In the genomic region with DNA sequence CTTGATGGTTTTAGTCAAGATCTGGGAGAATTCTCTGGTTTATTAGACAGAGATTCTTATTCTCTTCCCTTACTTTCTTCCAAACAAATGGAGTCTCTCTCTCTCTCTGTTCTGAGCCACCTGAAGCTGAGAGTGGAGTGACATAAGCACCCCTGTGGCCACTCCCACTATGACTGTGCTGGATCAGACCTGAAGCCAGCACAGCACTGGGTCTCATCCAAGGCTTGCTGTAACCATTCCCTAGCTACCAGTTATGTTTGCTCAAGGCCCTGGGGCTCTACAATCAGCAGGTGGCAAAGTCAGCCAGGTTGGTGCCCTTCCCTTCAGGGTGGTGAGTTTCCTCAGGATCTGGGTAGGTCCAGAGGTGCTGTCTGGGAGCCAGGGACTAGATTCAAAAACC, we compare ENCODE assay signal across 15 cellular contexts.
DNase-seq lines count a peak whose midpoint lies in the region; ATAC-seq and TF ChIP-seq lines count a peak whose summit lies in the region.
"Had no signal": no experiment of that assay in that cellular context is flagged by ENCODE, and none has a peak within 500 bp of the region (broad histone marks: within the 10 kb centered on the region; RNA-seq: fewer than 3 reads in every experiment).

No MANE protein-coding gene starts in this region.

- H3K27me3 Mint-ChIP-seq in GM23338 (ENCODE audit: insufficient read depth, low read depth, poor library complexity): peaks cover 2% of the 10 kb centered on the region
- H3K27me3 Mint-ChIP-seq in activated T-helper 17 cell treated with anti-CD3 and anti-CD28 coated beads, Interleukin-2, amount 50 U/mL, for 72 hours: no peaks in the 10 kb centered on the region

- H4K20me1 ChIP-seq in GM23338 (replicated peaks; ENCODE audit: insufficient read depth): 0 out of 2 replicates have a peak, but pooled peaks cover 4% of the 10 kb centered on the region
- H4K20me1 ChIP-seq: BLaER1 treated with 17β-estradiol and CSF1 and Interleukin-3, amounts not matched to agents 10 nM and 100 nM had no signal

- H3K4me1 ChIP-seq in GM23338 (ENCODE audit: insufficient read depth) (no peaks in the 10 kb centered on the region), lower lobe of right lung (no peaks in the 10 kb centered on the region)
- H3K4me1 ChIP-seq: A549; BLaER1 treated with 17β-estradiol and CSF1 and Interleukin-3, amounts not matched to agents 10 nM and 100 nM had no signal

- no peaks in the 10 kb centered on the region for H3K36me3 Mint-ChIP-seq in GM23338 (ENCODE audit: low read depth)
- H3K36me3 Mint-ChIP-seq in activated T-helper 17 cell treated with anti-CD3 and anti-CD28 coated beads, Interleukin-2, amount 50 U/mL, for 72 hours (ENCODE audit: low read depth): no peaks in the 10 kb centered on the region

- peaks cover 6% of the 10 kb centered on the region; the same call in 1 of the 2 replicates for H3K9me2 ChIP-seq in GM23338 (ENCODE audit: insufficient read depth)

- ATAC-seq in GM23338: peak; percentile 41; the same call in 2 of the 3 replicates
- ATAC-seq in lower lobe of right lung: peak; percentile 41 to 64
- no peak for ATAC-seq in HG03175 (IDR thresholded peaks at IDR 0.05; ENCODE audit: unreplicated experiment)
- ATAC-seq in activated T-helper 17 cell treated with anti-CD3 and anti-CD28 coated beads, Interleukin-2, amount 50 U/mL, for 72 hours (replicated peaks): no peak
- ATAC-seq: A549 had no signal

- no peak for TF ChIP-seq POLR2A in lower leg skin (IDR thresholded peaks at IDR 0.05)

- DNase-seq in GM23338 (ENCODE audit: low spot score) (no peak), NCI-H2029 treated with DMSO at 0.1 percent for 48 hours (lab: John Stamatoyannopoulos, UW) (peak; percentile 7), epithelial cell of esophagus (ENCODE audit: low read depth) (peak; percentile 46), lower lobe of right lung (peak; percentile 49), OCI-M1 (lab: John Stamatoyannopoulos, UW) (no peak), lower leg skin (ENCODE audit: low spot score in 2 of 2) (no peak)
- DNase-seq: NCI-H1105, NCI-H1694, NCI-H345, NCI-H69 had no signal

- intact Hi-C loops in lower lobe of right lung (cut with DNase I) (no loop called here), lower leg skin (cut with DNase I; ENCODE audit: low total_unique reads) (no loop called here)

- H3K27me3 ChIP-seq in GM23338 (ENCODE audit: insufficient read depth): no peaks in the 10 kb centered on the region
- no peaks in the 10 kb centered on the region for H3K27me3 ChIP-seq in lower lobe of right lung (ENCODE audit: low read depth)
- H3K27me3 ChIP-seq: BLaER1 treated with 17β-estradiol and CSF1 and Interleukin-3, amounts not matched to agents 10 nM and 100 nM had no signal

- TF ChIP-seq CTCF in GM23338 (conservative IDR thresholded peaks at IDR 0.05; ENCODE audit: low read depth in 2 of 2) (no peak), epithelial cell of esophagus (IDR thresholded peaks at IDR 0.05; ENCODE audit: insufficient read depth, low read depth, low read length, missing control alignments) (no peak), lower lobe of right lung (IDR thresholded peaks at IDR 0.05) (no peak), lower leg skin (IDR thresholded peaks at IDR 0.05) (no peak)

- H3F3A ChIP-seq in GM23338 (replicated peaks; ENCODE audit: low read depth): no peaks in the 10 kb centered on the region

- no peak overlapping the region for H3K4me3 Mint-ChIP-seq in GM23338
- no peak overlapping the region for H3K4me3 Mint-ChIP-seq in activated T-helper 17 cell treated with anti-CD3 and anti-CD28 coated beads, Interleukin-2, amount 50 U/mL, for 72 hours

- H3K4me1 Mint-ChIP-seq in GM23338: peaks cover 15% of the 10 kb centered on the region; the same call in 2 of the 3 replicates
- H3K4me1 Mint-ChIP-seq in activated T-helper 17 cell treated with anti-CD3 and anti-CD28 coated beads, Interleukin-2, amount 50 U/mL, for 72 hours: no peaks in the 10 kb centered on the region

- H3K4me3 ChIP-seq in GM23338: no peak overlapping the region
- no peak overlapping the region for H3K4me3 ChIP-seq in epithelial cell of esophagus (ENCODE audit: low read length)
- H3K4me3 ChIP-seq in lower lobe of right lung: no peak overlapping the region
- H3K4me3 ChIP-seq in lower leg skin (ENCODE audit: low read depth, poor library complexity, severe bottlenecking): no peak overlapping the region
- H3K4me3 ChIP-seq: A549; BLaER1 treated with 17β-estradiol and CSF1 and Interleukin-3, amounts not matched to agents 10 nM and 100 nM had no signal

- no peak overlapping the region for H2AFZ ChIP-seq in GM23338

- no peak overlapping the region for H3K4me2 ChIP-seq in GM23338
- H3K4me2 ChIP-seq: A549; BLaER1 treated with 17β-estradiol and CSF1 and Interleukin-3, amounts not matched to agents 10 nM and 100 nM; KMS-11 had no signal

- H3K36me3 ChIP-seq in GM23338 (ENCODE audit: insufficient read depth): no peaks in the 10 kb centered on the region
- no peaks in the 10 kb centered on the region for H3K36me3 ChIP-seq in lower lobe of right lung
- H3K36me3 ChIP-seq: BLaER1 treated with 17β-estradiol and CSF1 and Interleukin-3, amounts not matched to agents 10 nM and 100 nM had no signal

- peak overlapping the region; percentile 64 for H3K27ac Mint-ChIP-seq in GM23338
- H3K27ac Mint-ChIP-seq in activated T-helper 17 cell treated with anti-CD3 and anti-CD28 coated beads, Interleukin-2, amount 50 U/mL, for 72 hours: no peak overlapping the region

- H3K79me2 ChIP-seq in GM23338 (replicated peaks; ENCODE audit: insufficient read depth): no peaks in the 10 kb centered on the region

- H3K27ac ChIP-seq in GM23338 (ENCODE audit: low read depth): no peak overlapping the region
- H3K27ac ChIP-seq in lower lobe of right lung: no peak overlapping the region
- H3K27ac ChIP-seq: A549; BLaER1 treated with 17β-estradiol and CSF1 and Interleukin-3, amounts not matched to agents 10 nM and 100 nM; KMS-11 had no signal

- H3K9me3 Mint-ChIP-seq in GM23338: no peaks in the 10 kb centered on the region
- no peaks in the 10 kb centered on the region for H3K9me3 Mint-ChIP-seq in activated T-helper 17 cell treated with anti-CD3 and anti-CD28 coated beads, Interleukin-2, amount 50 U/mL, for 72 hours

- no peaks in the 10 kb centered on the region for H3K9me3 ChIP-seq in lower lobe of right lung
- H3K9me3 ChIP-seq: A549 had no signal

TF ChIP-seq in GM23338, 12 proteins besides CTCF, POLR2A, EP300 and RAD21 (continues in another document):
- TF ChIP-seq, protein P1, sequence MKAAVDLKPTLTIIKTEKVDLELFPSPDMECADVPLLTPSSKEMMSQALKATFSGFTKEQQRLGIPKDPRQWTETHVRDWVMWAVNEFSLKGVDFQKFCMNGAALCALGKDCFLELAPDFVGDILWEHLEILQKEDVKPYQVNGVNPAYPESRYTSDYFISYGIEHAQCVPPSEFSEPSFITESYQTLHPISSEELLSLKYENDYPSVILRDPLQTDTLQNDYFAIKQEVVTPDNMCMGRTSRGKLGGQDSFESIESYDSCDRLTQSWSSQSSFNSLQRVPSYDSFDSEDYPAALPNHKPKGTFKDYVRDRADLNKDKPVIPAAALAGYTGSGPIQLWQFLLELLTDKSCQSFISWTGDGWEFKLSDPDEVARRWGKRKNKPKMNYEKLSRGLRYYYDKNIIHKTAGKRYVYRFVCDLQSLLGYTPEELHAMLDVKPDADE (IDR thresholded peaks at IDR 0.05): no peak
- TF ChIP-seq ZNF331 (CRISPR knock-in tag; IDR thresholded peaks at IDR 0.05; ENCODE audit: low read depth) (no peak), STAT1 (IDR thresholded peaks at IDR 0.05; ENCODE audit: unreplicated experiment) (no peak), EZH2phosphoT487 (IDR thresholded peaks at IDR 0.05; ENCODE audit: unreplicated experiment) (no peak), ZNF114 (CRISPR knock-in tag; IDR thresholded peaks at IDR 0.05) (no peak), EZH2 (IDR thresholded peaks at IDR 0.05; ENCODE audit: low read depth, unreplicated experiment) (no peak), NANOG (IDR thresholded peaks at IDR 0.05; ENCODE audit: borderline replicate concordance) (no peak), CREB1 (CRISPR knock-in tag; IDR thresholded peaks at IDR 0.05; ENCODE audit: low read depth) (no peak), POLR2AphosphoS5 (IDR thresholded peaks at IDR 0.05; ENCODE audit: low read depth) (no peak)

Comparison
In these comparisons a context has a peak if more than half of its experiments do, and no peak if none do; other contexts are left out.
1. ATAC-seq: peak in GM23338 (single experiment) and lower lobe of right lung (2 of 2); none in HG03175 (single experiment) and activated T-helper 17 cell treated with anti-CD3 and anti-CD28 coated beads, Interleukin-2, amount 50 U/mL, for 72 hours (single experiment).
2. DNase-seq: peak in NCI-H2029 treated with DMSO at 0.1 percent for 48 hours (single experiment), epithelial cell of esophagus (single experiment) and lower lobe of right lung (single experiment); none in GM23338 (single experiment), OCI-M1 (single experiment) and lower leg skin (0 of 2).